In the genomic region with DNA sequence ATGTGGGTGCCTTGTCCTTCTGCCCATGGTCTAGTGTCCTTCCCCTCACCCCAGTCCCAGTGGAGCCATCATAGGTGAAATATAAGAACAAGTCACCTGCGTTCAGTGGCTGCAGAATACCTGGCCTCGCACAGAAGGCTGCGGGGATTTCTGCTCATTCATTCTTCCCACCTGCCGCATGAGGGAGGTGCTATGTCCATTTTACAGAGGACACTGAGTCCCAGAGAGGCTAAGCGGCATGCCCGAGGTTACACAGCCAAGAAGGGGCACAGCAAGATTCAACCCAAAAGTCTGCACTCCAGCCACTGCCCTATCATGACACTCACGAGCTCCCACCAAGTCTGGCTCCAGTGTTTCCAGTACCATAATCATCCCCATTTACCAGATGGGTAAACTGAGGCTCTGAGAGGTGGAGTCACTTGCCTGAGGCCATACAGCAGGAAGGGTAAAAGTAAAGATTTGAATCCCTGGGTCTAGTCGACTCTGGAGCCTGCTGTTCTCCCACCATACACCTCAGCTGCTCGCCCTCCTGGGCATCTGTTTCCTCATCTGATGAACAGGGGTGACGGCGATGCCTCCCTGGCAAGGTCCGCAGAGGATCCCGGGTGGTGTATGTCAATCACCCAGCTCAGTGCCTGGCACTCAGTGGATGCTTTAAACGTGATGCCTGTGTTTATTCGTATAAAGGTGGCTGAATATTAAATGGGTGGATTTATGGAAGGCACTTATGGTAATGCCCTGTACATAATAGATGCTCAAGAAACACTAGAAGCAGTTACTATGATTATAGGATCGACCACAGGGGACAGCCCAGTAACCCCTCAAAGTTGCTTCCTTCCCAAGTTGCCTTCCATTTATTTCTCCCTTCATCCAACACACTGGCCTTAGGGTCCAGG, we compare ENCODE assay signal across 1 cellular context.
TF ChIP-seq lines count a peak whose summit lies in the region.

No MANE protein-coding gene starts in this region.

TF ChIP-seq in HepG2, 621 proteins besides CTCF, POLR2A, EP300 and RAD21 (continued from another document and continues in another):
- TF ChIP-seq, protein P1, sequence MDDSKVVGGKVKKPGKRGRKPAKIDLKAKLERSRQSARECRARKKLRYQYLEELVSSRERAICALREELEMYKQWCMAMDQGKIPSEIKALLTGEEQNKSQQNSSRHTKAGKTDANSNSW (CRISPR knock-in tag; IDR thresholded peaks at IDR 0.05; ENCODE audit: borderline replicate concordance) = no peak
- TF ChIP-seq ZNF333 (CRISPR knock-in tag; IDR thresholded peaks at IDR 0.05; ENCODE audit: borderline replicate concordance) (no peak), ZBTB3 (CRISPR knock-in tag; IDR thresholded peaks at IDR 0.05; ENCODE audit: borderline replicate concordance, low read depth) (no peak), ZNF556 (CRISPR knock-in tag; IDR thresholded peaks at IDR 0.05; ENCODE audit: borderline replicate concordance) (no peak), FOXA3 (CRISPR knock-in tag; IDR thresholded peaks at IDR 0.05) (no peak), ZNF569 (CRISPR knock-in tag; IDR thresholded peaks at IDR 0.05; ENCODE audit: borderline replicate concordance) (no peak; the same call in 1 of the 2 replicates), RBFOX2 (IDR thresholded peaks at IDR 0.05; ENCODE audit: low read depth, low read length) (no peak), ZNF530 (CRISPR knock-in tag; IDR thresholded peaks at IDR 0.05; ENCODE audit: low read depth) (no peak), ZNF891 (CRISPR knock-in tag; IDR thresholded peaks at IDR 0.05) (0 out of 2 replicates have a peak, but pooled peaks have one; percentile 21), KLF13 (CRISPR knock-in tag; IDR thresholded peaks at IDR 0.05) (0 out of 2 replicates have a peak, but pooled peaks have one; percentile 38), ZNF331 (CRISPR knock-in tag; IDR thresholded peaks at IDR 0.05) (no peak), TBL1XR1 (IDR thresholded peaks at IDR 0.05; ENCODE audit: borderline replicate concordance, low read length, partially characterized antibody) (no peak), ZNF746 (CRISPR knock-in tag; IDR thresholded peaks at IDR 0.05) (peak; percentile 57; the same call in 1 of the 2 replicates), KLF15 (CRISPR knock-in tag; IDR thresholded peaks at IDR 0.05; ENCODE audit: borderline replicate concordance) (no peak), RNF2 (conservative IDR thresholded peaks at IDR 0.05; ENCODE audit: low read depth) (no peak), FOXJ3 (CRISPR knock-in tag; IDR thresholded peaks at IDR 0.05; ENCODE audit: borderline replicate concordance) (no peak), U2AF2 (IDR thresholded peaks at IDR 0.05; ENCODE audit: low read depth, low read length) (no peak), HNRNPLL (IDR thresholded peaks at IDR 0.05; ENCODE audit: low read depth, low read length, poor library complexity, severe bottlenecking) (no peak), NFIB (CRISPR knock-in tag; IDR thresholded peaks at IDR 0.05; ENCODE audit: borderline replicate concordance) (no peak), SP140L (CRISPR knock-in tag; IDR thresholded peaks at IDR 0.05; ENCODE audit: borderline replicate concordance) (no peak), ZNF570 (CRISPR knock-in tag; IDR thresholded peaks at IDR 0.05; ENCODE audit: borderline replicate concordance) (no peak), ZNF253 (CRISPR knock-in tag; IDR thresholded peaks at IDR 0.05; ENCODE audit: borderline replicate concordance) (no peak), HES4 (CRISPR knock-in tag; IDR thresholded peaks at IDR 0.05; ENCODE audit: borderline replicate concordance) (no peak), PAF1 (CRISPR knock-in tag; IDR thresholded peaks at IDR 0.05) (peak; percentile 53; the same call in 1 of the 2 replicates), MEF2D (CRISPR knock-in tag; IDR thresholded peaks at IDR 0.05) (no peak), ZNF431 (CRISPR knock-in tag; IDR thresholded peaks at IDR 0.05; ENCODE audit: borderline replicate concordance, low read depth) (no peak), TCF12 (IDR thresholded peaks at IDR 0.05) (no peak), TCF12 (CRISPR knock-in tag; IDR thresholded peaks at IDR 0.05) (no peak), MTA1 (CRISPR knock-in tag; IDR thresholded peaks at IDR 0.05; ENCODE audit: borderline replicate concordance) (no peak), BORCS8-MEF2B (CRISPR knock-in tag; IDR thresholded peaks at IDR 0.05) (0 out of 2 replicates have a peak, but pooled peaks have one; percentile 6), TBP (CRISPR knock-in tag; IDR thresholded peaks at IDR 0.05) (no peak), U2AF1 (optimal IDR thresholded peaks at IDR 0.05; ENCODE audit: low read depth, low read length) (no peak), YEATS4 (CRISPR knock-in tag; IDR thresholded peaks at IDR 0.05; ENCODE audit: borderline replicate concordance) (no peak), ZNF12 (CRISPR knock-in tag; IDR thresholded peaks at IDR 0.05) (no peak)
- TF ChIP-seq, protein P2, sequence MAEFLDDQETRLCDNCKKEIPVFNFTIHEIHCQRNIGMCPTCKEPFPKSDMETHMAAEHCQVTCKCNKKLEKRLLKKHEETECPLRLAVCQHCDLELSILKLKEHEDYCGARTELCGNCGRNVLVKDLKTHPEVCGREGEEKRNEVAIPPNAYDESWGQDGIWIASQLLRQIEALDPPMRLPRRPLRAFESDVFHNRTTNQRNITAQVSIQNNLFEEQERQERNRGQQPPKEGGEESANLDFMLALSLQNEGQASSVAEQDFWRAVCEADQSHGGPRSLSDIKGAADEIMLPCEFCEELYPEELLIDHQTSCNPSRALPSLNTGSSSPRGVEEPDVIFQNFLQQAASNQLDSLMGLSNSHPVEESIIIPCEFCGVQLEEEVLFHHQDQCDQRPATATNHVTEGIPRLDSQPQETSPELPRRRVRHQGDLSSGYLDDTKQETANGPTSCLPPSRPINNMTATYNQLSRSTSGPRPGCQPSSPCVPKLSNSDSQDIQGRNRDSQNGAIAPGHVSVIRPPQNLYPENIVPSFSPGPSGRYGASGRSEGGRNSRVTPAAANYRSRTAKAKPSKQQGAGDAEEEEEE (CRISPR knock-in tag; IDR thresholded peaks at IDR 0.05; ENCODE audit: borderline replicate concordance) = no peak; the same call in 1 of the 2 replicates
- TF ChIP-seq, protein P3, sequence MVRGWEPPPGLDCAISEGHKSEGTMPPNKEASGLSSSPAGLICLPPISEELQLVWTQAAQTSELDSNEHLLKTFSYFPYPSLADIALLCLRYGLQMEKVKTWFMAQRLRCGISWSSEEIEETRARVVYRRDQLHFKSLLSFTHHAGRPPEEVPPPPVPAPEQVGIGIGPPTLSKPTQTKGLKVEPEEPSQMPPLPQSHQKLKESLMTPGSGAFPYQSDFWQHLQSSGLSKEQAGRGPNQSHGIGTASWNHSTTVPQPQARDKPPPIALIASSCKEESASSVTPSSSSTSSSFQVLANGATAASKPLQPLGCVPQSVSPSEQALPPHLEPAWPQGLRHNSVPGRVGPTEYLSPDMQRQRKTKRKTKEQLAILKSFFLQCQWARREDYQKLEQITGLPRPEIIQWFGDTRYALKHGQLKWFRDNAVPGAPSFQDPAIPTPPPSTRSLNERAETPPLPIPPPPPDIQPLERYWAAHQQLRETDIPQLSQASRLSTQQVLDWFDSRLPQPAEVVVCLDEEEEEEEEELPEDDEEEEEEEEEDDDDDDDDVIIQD (CRISPR knock-in tag; IDR thresholded peaks at IDR 0.05; ENCODE audit: low read depth) = no peak
- TF ChIP-seq, protein P4, sequence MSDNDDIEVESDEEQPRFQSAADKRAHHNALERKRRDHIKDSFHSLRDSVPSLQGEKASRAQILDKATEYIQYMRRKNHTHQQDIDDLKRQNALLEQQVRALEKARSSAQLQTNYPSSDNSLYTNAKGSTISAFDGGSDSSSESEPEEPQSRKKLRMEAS (IDR thresholded peaks at IDR 0.05) = no peak
- TF ChIP-seq, protein P5, sequence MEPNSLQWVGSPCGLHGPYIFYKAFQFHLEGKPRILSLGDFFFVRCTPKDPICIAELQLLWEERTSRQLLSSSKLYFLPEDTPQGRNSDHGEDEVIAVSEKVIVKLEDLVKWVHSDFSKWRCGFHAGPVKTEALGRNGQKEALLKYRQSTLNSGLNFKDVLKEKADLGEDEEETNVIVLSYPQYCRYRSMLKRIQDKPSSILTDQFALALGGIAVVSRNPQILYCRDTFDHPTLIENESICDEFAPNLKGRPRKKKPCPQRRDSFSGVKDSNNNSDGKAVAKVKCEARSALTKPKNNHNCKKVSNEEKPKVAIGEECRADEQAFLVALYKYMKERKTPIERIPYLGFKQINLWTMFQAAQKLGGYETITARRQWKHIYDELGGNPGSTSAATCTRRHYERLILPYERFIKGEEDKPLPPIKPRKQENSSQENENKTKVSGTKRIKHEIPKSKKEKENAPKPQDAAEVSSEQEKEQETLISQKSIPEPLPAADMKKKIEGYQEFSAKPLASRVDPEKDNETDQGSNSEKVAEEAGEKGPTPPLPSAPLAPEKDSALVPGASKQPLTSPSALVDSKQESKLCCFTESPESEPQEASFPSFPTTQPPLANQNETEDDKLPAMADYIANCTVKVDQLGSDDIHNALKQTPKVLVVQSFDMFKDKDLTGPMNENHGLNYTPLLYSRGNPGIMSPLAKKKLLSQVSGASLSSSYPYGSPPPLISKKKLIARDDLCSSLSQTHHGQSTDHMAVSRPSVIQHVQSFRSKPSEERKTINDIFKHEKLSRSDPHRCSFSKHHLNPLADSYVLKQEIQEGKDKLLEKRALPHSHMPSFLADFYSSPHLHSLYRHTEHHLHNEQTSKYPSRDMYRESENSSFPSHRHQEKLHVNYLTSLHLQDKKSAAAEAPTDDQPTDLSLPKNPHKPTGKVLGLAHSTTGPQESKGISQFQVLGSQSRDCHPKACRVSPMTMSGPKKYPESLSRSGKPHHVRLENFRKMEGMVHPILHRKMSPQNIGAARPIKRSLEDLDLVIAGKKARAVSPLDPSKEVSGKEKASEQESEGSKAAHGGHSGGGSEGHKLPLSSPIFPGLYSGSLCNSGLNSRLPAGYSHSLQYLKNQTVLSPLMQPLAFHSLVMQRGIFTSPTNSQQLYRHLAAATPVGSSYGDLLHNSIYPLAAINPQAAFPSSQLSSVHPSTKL (CRISPR knock-in tag; IDR thresholded peaks at IDR 0.05) = no peak
- TF ChIP-seq, protein P6, sequence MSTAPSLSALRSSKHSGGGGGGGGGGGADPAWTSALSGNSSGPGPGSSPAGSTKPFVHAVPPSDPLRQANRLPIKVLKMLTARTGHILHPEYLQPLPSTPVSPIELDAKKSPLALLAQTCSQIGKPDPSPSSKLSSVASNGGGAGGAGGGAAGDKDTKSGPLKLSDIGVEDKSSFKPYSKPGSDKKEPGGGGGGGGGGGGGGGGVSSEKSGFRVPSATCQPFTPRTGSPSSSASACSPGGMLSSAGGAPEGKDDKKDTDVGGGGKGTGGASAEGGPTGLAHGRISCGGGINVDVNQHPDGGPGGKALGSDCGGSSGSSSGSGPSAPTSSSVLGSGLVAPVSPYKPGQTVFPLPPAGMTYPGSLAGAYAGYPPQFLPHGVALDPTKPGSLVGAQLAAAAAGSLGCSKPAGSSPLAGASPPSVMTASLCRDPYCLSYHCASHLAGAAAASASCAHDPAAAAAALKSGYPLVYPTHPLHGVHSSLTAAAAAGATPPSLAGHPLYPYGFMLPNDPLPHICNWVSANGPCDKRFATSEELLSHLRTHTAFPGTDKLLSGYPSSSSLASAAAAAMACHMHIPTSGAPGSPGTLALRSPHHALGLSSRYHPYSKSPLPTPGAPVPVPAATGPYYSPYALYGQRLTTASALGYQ (CRISPR knock-in tag; IDR thresholded peaks at IDR 0.05) = no peak
- TF ChIP-seq, protein P7, sequence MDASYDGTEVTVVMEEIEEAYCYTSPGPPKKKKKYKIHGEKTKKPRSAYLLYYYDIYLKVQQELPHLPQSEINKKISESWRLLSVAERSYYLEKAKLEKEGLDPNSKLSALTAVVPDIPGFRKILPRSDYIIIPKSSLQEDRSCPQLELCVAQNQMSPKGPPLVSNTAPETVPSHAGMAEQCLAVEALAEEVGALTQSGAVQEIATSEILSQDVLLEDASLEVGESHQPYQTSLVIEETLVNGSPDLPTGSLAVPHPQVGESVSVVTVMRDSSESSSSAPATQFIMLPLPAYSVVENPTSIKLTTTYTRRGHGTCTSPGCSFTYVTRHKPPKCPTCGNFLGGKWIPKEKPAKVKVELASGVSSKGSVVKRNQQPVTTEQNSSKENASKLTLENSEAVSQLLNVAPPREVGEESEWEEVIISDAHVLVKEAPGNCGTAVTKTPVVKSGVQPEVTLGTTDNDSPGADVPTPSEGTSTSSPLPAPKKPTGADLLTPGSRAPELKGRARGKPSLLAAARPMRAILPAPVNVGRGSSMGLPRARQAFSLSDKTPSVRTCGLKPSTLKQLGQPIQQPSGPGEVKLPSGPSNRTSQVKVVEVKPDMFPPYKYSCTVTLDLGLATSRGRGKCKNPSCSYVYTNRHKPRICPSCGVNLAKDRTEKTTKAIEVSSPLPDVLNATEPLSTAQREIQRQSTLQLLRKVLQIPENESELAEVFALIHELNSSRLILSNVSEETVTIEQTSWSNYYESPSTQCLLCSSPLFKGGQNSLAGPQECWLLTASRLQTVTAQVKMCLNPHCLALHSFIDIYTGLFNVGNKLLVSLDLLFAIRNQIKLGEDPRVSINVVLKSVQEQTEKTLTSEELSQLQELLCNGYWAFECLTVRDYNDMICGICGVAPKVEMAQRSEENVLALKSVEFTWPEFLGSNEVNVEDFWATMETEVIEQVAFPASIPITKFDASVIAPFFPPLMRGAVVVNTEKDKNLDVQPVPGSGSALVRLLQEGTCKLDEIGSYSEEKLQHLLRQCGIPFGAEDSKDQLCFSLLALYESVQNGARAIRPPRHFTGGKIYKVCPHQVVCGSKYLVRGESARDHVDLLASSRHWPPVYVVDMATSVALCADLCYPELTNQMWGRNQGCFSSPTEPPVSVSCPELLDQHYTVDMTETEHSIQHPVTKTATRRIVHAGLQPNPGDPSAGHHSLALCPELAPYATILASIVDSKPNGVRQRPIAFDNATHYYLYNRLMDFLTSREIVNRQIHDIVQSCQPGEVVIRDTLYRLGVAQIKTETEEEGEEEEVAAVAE (CRISPR knock-in tag; IDR thresholded peaks at IDR 0.05; ENCODE audit: borderline replicate concordance) = no peak
- TF ChIP-seq, protein P8, sequence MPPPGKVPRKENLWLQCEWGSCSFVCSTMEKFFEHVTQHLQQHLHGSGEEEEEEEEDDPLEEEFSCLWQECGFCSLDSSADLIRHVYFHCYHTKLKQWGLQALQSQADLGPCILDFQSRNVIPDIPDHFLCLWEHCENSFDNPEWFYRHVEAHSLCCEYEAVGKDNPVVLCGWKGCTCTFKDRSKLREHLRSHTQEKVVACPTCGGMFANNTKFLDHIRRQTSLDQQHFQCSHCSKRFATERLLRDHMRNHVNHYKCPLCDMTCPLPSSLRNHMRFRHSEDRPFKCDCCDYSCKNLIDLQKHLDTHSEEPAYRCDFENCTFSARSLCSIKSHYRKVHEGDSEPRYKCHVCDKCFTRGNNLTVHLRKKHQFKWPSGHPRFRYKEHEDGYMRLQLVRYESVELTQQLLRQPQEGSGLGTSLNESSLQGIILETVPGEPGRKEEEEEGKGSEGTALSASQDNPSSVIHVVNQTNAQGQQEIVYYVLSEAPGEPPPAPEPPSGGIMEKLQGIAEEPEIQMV (CRISPR knock-in tag; IDR thresholded peaks at IDR 0.05; ENCODE audit: low read depth) = no peak; the same call in 1 of the 2 replicates
